ENCODE assay signal across 8 cellular contexts in the genomic region with DNA sequence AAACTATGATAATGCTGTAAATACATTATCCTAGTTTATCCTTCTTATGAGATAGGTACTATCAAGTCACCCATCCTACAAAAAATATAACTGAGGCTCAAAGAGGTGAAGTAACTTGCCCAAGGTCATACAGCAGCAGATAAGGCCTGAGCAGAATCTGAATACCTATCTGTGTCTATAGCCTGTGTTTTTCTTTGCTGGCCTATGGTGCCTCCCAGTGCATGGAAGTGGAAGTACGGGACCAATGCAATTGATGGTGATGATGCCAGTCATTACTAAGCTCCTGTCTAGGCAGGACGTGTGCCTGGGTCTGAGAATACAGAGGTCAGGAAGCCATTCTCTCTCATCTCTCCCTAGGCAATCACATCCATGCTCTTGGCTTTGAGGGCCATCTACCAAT.
A peak's percentile ranks its signal among the peaks of the same experiment; 100 is the strongest.
DNase-seq lines count a peak whose midpoint lies in the region; ATAC-seq and TF ChIP-seq lines count a peak whose summit lies in the region.

No MANE protein-coding gene starts in this region.

- H3K27ac Mint-ChIP-seq in endodermal cell = no peak overlapping the region
- H3K27ac Mint-ChIP-seq in neural progenitor cell = no peak overlapping the region

- H3F3A ChIP-seq in neural progenitor cell (ENCODE audit: low read depth) = no peaks in the 10 kb centered on the region

- no peak for ATAC-seq in GM19324 (IDR thresholded peaks at IDR 0.05; ENCODE audit: low FRiP score, unreplicated experiment)

- H3K9me3 ChIP-seq in HAP-1 (no peaks in the 10 kb centered on the region), endodermal cell (ENCODE audit: control insufficient read depth, low read length) (no peaks in the 10 kb centered on the region), neural progenitor cell (ENCODE audit: low read depth) (no peaks in the 10 kb centered on the region)

- H3K4me1 ChIP-seq in HAP-1 (no peaks in the 10 kb centered on the region), endodermal cell (ENCODE audit: control insufficient read depth, insufficient read depth, low read length) (peaks cover 2% of the 10 kb centered on the region), neural progenitor cell (no peaks in the 10 kb centered on the region)

- H2AFZ ChIP-seq in neural progenitor cell (replicated peaks) = no peak overlapping the region

- 68% methylated on average over 2 of the region's 2 CpGs; no CpG with 5 or more reads in 1 of the 2 experiments for WGBS in endodermal cell (ENCODE audit: insufficient coverage in 1 of 2, insufficient read length in 1 of 2), 2 experiments

- no peak for DNase-seq in AG04449 (ENCODE audit: low read depth, low spot score)
- peak; percentile 75 for DNase-seq in GM10248 (ENCODE audit: extremely low spot score)
- DNase-seq in HAP-1 (ENCODE audit: low spot score in 2 of 2) = peak; percentile 52 to 56
- peak; percentile 54 for DNase-seq in LHCN-M2 (ENCODE audit: low read depth)
- peak; percentile 66 for DNase-seq in SW480 (ENCODE audit: low spot score)
- peak; percentile 90 for DNase-seq in endodermal cell
- peak; percentile 62 for DNase-seq in neural progenitor cell (ENCODE audit: low spot score)

- H4K20me1 ChIP-seq in neural progenitor cell (ENCODE audit: low read depth) = no peaks in the 10 kb centered on the region

- H3K4me3 Mint-ChIP-seq in endodermal cell = no peak overlapping the region
- no peak overlapping the region for H3K4me3 Mint-ChIP-seq in neural progenitor cell

- TF ChIP-seq CTCF in AG04449 (IDR thresholded peaks at IDR 0.05; ENCODE audit: insufficient read depth, low read length, missing control alignments) (peak; percentile 52), GM10248 (IDR thresholded peaks at IDR 0.05; ENCODE audit: control extremely low read depth, extremely low read depth, low read depth, missing control alignments) (peak; percentile 54), endodermal cell (conservative IDR thresholded peaks at IDR 0.05) (peak; percentile 86), neural progenitor cell (IDR thresholded peaks at IDR 0.05) (peak; percentile 75)

- CTCF ChIA-PET in AG04449 (lab: Yijun Ruan, JAX) = interaction anchor here (0.7 to 5.1 kb wide), 35 partner anchors 9 to 407 kb away, joined by 3 to 60 read pairs (median 5); partner anchors contain the start of gene SLC36A1
- CTCF ChIA-PET in GM10248 (lab: Yijun Ruan, JAX) = interaction anchor here (0.6 to 3.5 kb wide), 40 partner anchors 11 to 397 kb away, joined by 3 to 23 read pairs (median 4); partner anchors contain the start of gene SLC36A1

- H3K4me3 ChIP-seq in AG04449 (ENCODE audit: low read depth, low read length) (no peak overlapping the region), HAP-1 (no peak overlapping the region), endodermal cell (ENCODE audit: low read length) (no peak overlapping the region), neural progenitor cell (no peak overlapping the region)

- POLR2A ChIA-PET in AG04449 (lab: Yijun Ruan, JAX) = no interaction called here
- POLR2A ChIA-PET in GM10248 (lab: Yijun Ruan, JAX) = no interaction called here

- H3K27ac ChIP-seq in endodermal cell (ENCODE audit: low read depth, low read length) (no peak overlapping the region), neural progenitor cell (no peak overlapping the region)

- H3K4me2 ChIP-seq in neural progenitor cell = no peak overlapping the region

- H3K36me3 ChIP-seq in HAP-1 (replicated peaks) (no peaks in the 10 kb centered on the region), endodermal cell (ENCODE audit: control insufficient read depth, insufficient read depth, low read length) (no peaks in the 10 kb centered on the region), neural progenitor cell (no peaks in the 10 kb centered on the region)

- H3K27me3 Mint-ChIP-seq in endodermal cell (ENCODE audit: insufficient read depth) = no peaks in the 10 kb centered on the region
- peaks cover 3% of the 10 kb centered on the region for H3K27me3 Mint-ChIP-seq in neural progenitor cell (ENCODE audit: insufficient read depth, low read depth)

- H3K27me3 ChIP-seq in HAP-1 (ENCODE audit: low read depth) (no peaks in the 10 kb centered on the region), endodermal cell (ENCODE audit: control insufficient read depth, insufficient read depth, low read length, poor library complexity, severe bottlenecking) (no peaks in the 10 kb centered on the region), neural progenitor cell (no peaks in the 10 kb centered on the region)

- in situ Hi-C loops in HAP-1 (cut with MboI; ENCODE audit: low sequenced_read_pairs) = no loop called here

- no peaks in the 10 kb centered on the region for H3K36me3 Mint-ChIP-seq in endodermal cell (ENCODE audit: low read depth)
- H3K36me3 Mint-ChIP-seq in neural progenitor cell = no peaks in the 10 kb centered on the region

- no peaks in the 10 kb centered on the region for H3K79me2 ChIP-seq in neural progenitor cell (ENCODE audit: low read depth)

- H3K4me1 Mint-ChIP-seq in endodermal cell = peaks cover 5% of the 10 kb centered on the region
- H3K4me1 Mint-ChIP-seq in neural progenitor cell = no peaks in the 10 kb centered on the region

- no peak overlapping the region for H3K9ac ChIP-seq in endodermal cell (ENCODE audit: extremely low read depth, low read length, poor library complexity, severe bottlenecking)
- no peak overlapping the region for H3K9ac ChIP-seq in neural progenitor cell

- H3K9me3 Mint-ChIP-seq in endodermal cell (no peaks in the 10 kb centered on the region), neural progenitor cell (no peaks in the 10 kb centered on the region)
